ENCODE assay signal across 17 cellular contexts in genomic region chr17:39922006-39922405, GRCh38. TPM values are rescaled to one million over a fixed set of nuclear protein-coding genes. Genes with fewer than 3 reads are reported as not detected.
DNase-seq lines count a peak whose midpoint lies in the region; ATAC-seq and TF ChIP-seq lines count a peak whose summit lies in the region.
"Had no signal": no experiment of that assay in that cellular context is flagged by ENCODE, and none has a peak within 500 bp of the region (broad histone marks: within the 10 kb centered on the region; RNA-seq: fewer than 3 reads in every experiment).

No MANE protein-coding gene starts in this region.

- H3K79me2 ChIP-seq in hepatocyte: peaks cover 38% of the 10 kb centered on the region

- H3K27me3 ChIP-seq in CD4-positive, alpha-beta T cell (ENCODE audit: control insufficient read depth, insufficient read depth, low read length): no peaks in the 10 kb centered on the region
- H3K27me3 ChIP-seq in hepatocyte: no peaks in the 10 kb centered on the region
- H3K27me3 ChIP-seq: BE2C, left lung had no signal

- H4K20me1 ChIP-seq in hepatocyte (ENCODE audit: insufficient read depth, poor library complexity, severe bottlenecking): peaks cover 20% of the 10 kb centered on the region

- no peaks in the 10 kb centered on the region for H3K9me3 Mint-ChIP-seq in CD4-positive, alpha-beta T cell
- no peaks in the 10 kb centered on the region for H3K9me3 Mint-ChIP-seq in T-cell
- no peaks in the 10 kb centered on the region for H3K9me3 Mint-ChIP-seq in WTC11
- H3K9me3 Mint-ChIP-seq: nephron had no signal

- H3K4me3 Mint-ChIP-seq in CD4-positive, alpha-beta T cell: peak overlapping the region; percentile 48
- H3K4me3 Mint-ChIP-seq in T-cell: peak overlapping the region in 1 of 3 donors; percentile 90
- H3K4me3 Mint-ChIP-seq in WTC11: no peak overlapping the region
- H3K4me3 Mint-ChIP-seq: nephron had no signal

- POLR2A ChIA-PET in CD4-positive, alpha-beta T cell (lab: Charles Lee): interaction anchor here (1.0 kb wide), 1 partner anchor 47 kb away, joined by 3 read pairs; no protein-coding TSS in a partner anchor
- POLR2A ChIA-PET in T-cell (lab: Charles Lee) (no interaction called here), WTC11 (lab: Charles Lee) (no interaction called here)

- H3K9me2 ChIP-seq in hepatocyte (replicated peaks; ENCODE audit: insufficient read depth): no peaks in the 10 kb centered on the region

- ATAC-seq in CD4-positive, alpha-beta T cell (ENCODE audit: poor library complexity): no peak
- no peak for ATAC-seq in T-cell (replicated peaks in 1 of 4)
- no peak for ATAC-seq in WTC11
- ATAC-seq: left lung had no signal

- intact Hi-C loops in CD4-positive, alpha-beta T cell (cut with DNase I, micrococcal nuclease): loop anchor here (5.0 to 10.0 kb wide), 3 partner anchors 45 to 467 kb away; partner anchors contain the start of gene MED1 (in 1 of the 2)

- no peak overlapping the region for H3K4me3 ChIP-seq in hepatocyte
- H3K4me3 ChIP-seq: left lung had no signal

- H3K27ac ChIP-seq in CD4-positive, alpha-beta T cell (ENCODE audit: low read depth, low read length): no peak overlapping the region
- H3K27ac ChIP-seq in hepatocyte: peak overlapping the region; percentile 70
- H3K27ac ChIP-seq: left lung had no signal

- peaks cover 87% of the 10 kb centered on the region for H3K36me3 Mint-ChIP-seq in CD4-positive, alpha-beta T cell (ENCODE audit: low read depth)
- H3K36me3 Mint-ChIP-seq in T-cell: peaks cover 40% of the 10 kb centered on the region
- peaks cover 20% of the 10 kb centered on the region for H3K36me3 Mint-ChIP-seq in WTC11

- DNase-seq in CD4-positive, alpha-beta T cell: no peak
- no peak for DNase-seq in T-cell
- DNase-seq in hepatocyte (ENCODE audit: low spot score): peak; percentile 21
- DNase-seq in GM19238 (ENCODE audit: insufficient read length, low spot score): no peak
- DNase-seq in WTC11 (ENCODE audit: low spot score): no peak
- DNase-seq: activated effector memory CD4-positive, alpha-beta T cell treated with Interleukin-2 at 50 U/mL for 16 hours; BE2C; DND-41; effector CD8-positive, alpha-beta T cell; GOT3; left lung; NCI-H187; NCI-H510A; OCI-M1 had no signal

- 85% methylated on average over 6 of the region's 6 CpGs for WGBS in hepatocyte (ENCODE audit: low lambda C conversion rate, missing lambda C conversion rate)

- peaks cover 9% of the 10 kb centered on the region for H3K4me1 ChIP-seq in hepatocyte (ENCODE audit: insufficient read depth)

- peaks cover 84% of the 10 kb centered on the region for H3K4me1 Mint-ChIP-seq in CD4-positive, alpha-beta T cell (ENCODE audit: low read depth)
- peaks cover 81 to 88% (median 83%) of the 10 kb centered on the region in 3 donors for H3K4me1 Mint-ChIP-seq in T-cell
- peaks cover 25% of the 10 kb centered on the region for H3K4me1 Mint-ChIP-seq in WTC11

- CTCF ChIA-PET in CD4-positive, alpha-beta T cell (lab: Charles Lee): no interaction called here
- CTCF ChIA-PET in T-cell (lab: Charles Lee) (interaction anchor here (0.5 to 1.3 kb wide), 3 partner anchors 9 to 264 kb away, joined by 3 to 7 read pairs (median 6); no protein-coding TSS in a partner anchor), WTC11 (lab: Charles Lee) (no interaction called here)

- no peak for TF ChIP-seq CTCF in CD4-positive, alpha-beta T cell (IDR thresholded peaks at IDR 0.05)
- TF ChIP-seq CTCF in hepatocyte (IDR thresholded peaks at IDR 0.05; ENCODE audit: poor library complexity) (no peak), WTC11 (IDR thresholded peaks at IDR 0.05) (no peak)

- H3K4me2 ChIP-seq in hepatocyte: no peak overlapping the region

- H3K27ac Mint-ChIP-seq in CD4-positive, alpha-beta T cell: peak overlapping the region; percentile 80
- H3K27ac Mint-ChIP-seq in T-cell (peak overlapping the region; percentile 87 to 89), WTC11 (no peak overlapping the region)
- H3K27ac Mint-ChIP-seq: nephron had no signal

- no peaks in the 10 kb centered on the region for H3K9me3 ChIP-seq in CD4-positive, alpha-beta T cell (ENCODE audit: control insufficient read depth, low read length)
- H3K9me3 ChIP-seq in hepatocyte (ENCODE audit: low read depth): no peaks in the 10 kb centered on the region
- H3K9me3 ChIP-seq: BE2C, left lung had no signal

- no peaks in the 10 kb centered on the region for H3K27me3 Mint-ChIP-seq in CD4-positive, alpha-beta T cell
- H3K27me3 Mint-ChIP-seq in T-cell (no peaks in the 10 kb centered on the region), WTC11 (ENCODE audit: low read depth) (no peaks in the 10 kb centered on the region)

- H2AFZ ChIP-seq in hepatocyte: no peak overlapping the region

- no peaks in the 10 kb centered on the region for H3K36me3 ChIP-seq in hepatocyte (replicated peaks; ENCODE audit: insufficient read depth, low read depth)

TF ChIP-seq in WTC11, 78 proteins besides CTCF, POLR2A, EP300 and RAD21 (continues in another document):
- no peak for TF ChIP-seq ZNF138 (CRISPR knock-in tag; conservative IDR thresholded peaks at IDR 0.05)
- TF ChIP-seq AR (CRISPR knock-in tag; IDR thresholded peaks at IDR 0.05): no peak
- TF ChIP-seq GABPB1 (CRISPR knock-in tag; IDR thresholded peaks at IDR 0.05): no peak
- TF ChIP-seq MYBL2 (CRISPR knock-in tag; IDR thresholded peaks at IDR 0.05): no peak
- no peak for TF ChIP-seq EMX1 (CRISPR knock-in tag; IDR thresholded peaks at IDR 0.05)
- TF ChIP-seq USF2 (CRISPR knock-in tag; IDR thresholded peaks at IDR 0.05): no peak
- no peak for TF ChIP-seq ZNF219 (CRISPR knock-in tag; IDR thresholded peaks at IDR 0.05; ENCODE audit: borderline replicate concordance)
- no peak for TF ChIP-seq ZNF121 (CRISPR knock-in tag; IDR thresholded peaks at IDR 0.05)

RNA-seq across cellular contexts. Expression of gene GSDMB, which starts 3.6 kb away (rescaled TPM):
- total RNA-seq in CD4-positive, alpha-beta T cell: 10 to 100 TPM; 22.3 to 22.7 TPM
- total RNA-seq in T-cell (10 to 100 TPM; 29.3 to 68.0 (median 51.4) TPM), hepatocyte (7.9 and 10.3 TPM in 2 replicates), WTC11 (2021) (14.1 to 21.6 TPM (median 18.5 TPM) in 3 replicates)
- polyA plus RNA-seq in hepatocyte: 6.4 and 6.9 TPM in 2 replicates

RNA-seq across cellular contexts. Expression of gene ORMDL3, which starts 5.4 kb away (rescaled TPM):
- 100 to 1,000 TPM; 103 to 105 TPM for total RNA-seq in CD4-positive, alpha-beta T cell
- total RNA-seq in T-cell (100 to 1,000 TPM in 4 of 5 donors, 10 to 100 TPM in 1; 88.3 to 164 (median 124) TPM), hepatocyte (52.8 and 73.3 TPM in 2 replicates), WTC11 (2021) (53.2 to 59.4 TPM (median 54.1 TPM) in 3 replicates)
- polyA plus RNA-seq in hepatocyte: 33.3 and 56.4 TPM in 2 replicates

RNA-seq across cellular contexts. Expression of gene LRRC3C, which starts 5.5 kb away (rescaled TPM):
- total RNA-seq in CD4-positive, alpha-beta T cell: not detected
- total RNA-seq in T-cell (not detected), hepatocyte (0.57 TPM in 1 of 2 replicates, not detected in the other), WTC11 (2021) (not detected in 3 replicates)
- polyA plus RNA-seq in hepatocyte: not detected in 2 replicates
- total RNA-seq: left lung, MCF 10A, renal cortical epithelial cell had no signal

RNA-seq across cellular contexts. Expression of gene GSDMA, which starts 40.8 kb away (rescaled TPM):
- under 1 TPM in 1 of 2 experiments, not detected in 1; 0.14 TPM for total RNA-seq in CD4-positive, alpha-beta T cell
- total RNA-seq in T-cell: 1 to 10 TPM in 4 of 5 donors, under 1 TPM in 1; 0.86 to 7.6 (median 3.4) TPM
- total RNA-seq in hepatocyte: 0.08 TPM in 1 of 2 replicates, not detected in the other
- 0.08 and 0.21 TPM in 2 replicates for polyA plus RNA-seq in hepatocyte
- total RNA-seq in WTC11 (2021): not detected in 3 replicates
- total RNA-seq: renal cortical epithelial cell had no signal

RNA-seq across cellular contexts. Expression of gene ZPBP2, which starts 54.0 kb away (rescaled TPM):
- not detected for total RNA-seq in CD4-positive, alpha-beta T cell
- total RNA-seq in T-cell (under 1 TPM in 1 of 5 donors, not detected in 4; 0.19 TPM), hepatocyte (not detected in 2 replicates), WTC11 (2021) (not detected in 3 replicates)
- not detected in 2 replicates for polyA plus RNA-seq in hepatocyte
- total RNA-seq: left lung, MCF 10A, renal cortical epithelial cell had no signal

Comparison
In these comparisons a context has a peak if more than half of its experiments do, and no peak if none do; other contexts are left out.
1. CTCF ChIA-PET loops: an anchor here in T-cell (0.5 to 1.3 kb wide); none called in CD4-positive, alpha-beta T cell and WTC11.